Comparison of ENCODE assay signal across 2 cellular contexts in the genomic region with DNA sequence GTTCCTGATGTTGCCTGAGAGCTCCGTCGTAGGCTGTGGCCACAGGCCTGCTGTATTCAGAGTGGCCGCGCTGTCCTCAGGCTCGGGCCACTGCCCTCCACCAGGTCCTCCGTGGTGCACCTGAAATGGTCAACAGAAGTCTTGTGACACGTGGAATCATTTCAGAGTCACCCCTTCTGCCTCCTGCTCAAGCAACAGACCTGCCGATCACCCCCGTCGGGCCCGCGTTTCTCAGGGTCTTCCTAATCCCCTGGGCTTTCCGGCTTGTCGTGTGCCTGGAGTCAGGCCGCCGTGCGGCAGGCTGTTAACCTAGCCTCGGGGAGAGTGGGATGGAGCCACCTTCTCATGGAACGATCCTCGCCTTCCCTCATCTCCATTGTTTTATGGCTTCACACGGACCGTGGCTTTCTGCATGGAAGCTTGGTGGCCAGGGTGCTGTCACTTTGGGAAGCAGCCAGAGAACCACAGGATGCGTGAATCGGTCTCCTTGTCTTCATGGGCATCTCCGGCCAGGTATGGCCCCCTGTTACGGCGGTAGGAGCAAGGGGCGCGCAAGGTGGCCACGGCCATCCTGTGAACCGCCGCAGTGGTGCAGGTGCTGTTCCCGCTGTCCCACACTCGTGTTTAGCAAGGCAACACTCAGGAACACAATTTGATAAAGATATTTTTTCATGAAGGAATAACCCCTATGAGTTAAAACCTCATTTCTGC.
TF ChIP-seq lines count a peak whose summit lies in the region.

No MANE protein-coding gene starts in this region.

TF ChIP-seq in GM23338, 12 proteins besides CTCF, POLR2A, EP300 and RAD21 (continues in another document):
- TF ChIP-seq ZNF331 (CRISPR knock-in tag; IDR thresholded peaks at IDR 0.05; ENCODE audit: low read depth) (no peak), ZNF462 (CRISPR knock-in tag; IDR thresholded peaks at IDR 0.05) (no peak), EZH2 (IDR thresholded peaks at IDR 0.05; ENCODE audit: low read depth, unreplicated experiment) (no peak), STAT1 (IDR thresholded peaks at IDR 0.05; ENCODE audit: unreplicated experiment) (no peak), JUNB (IDR thresholded peaks at IDR 0.05; ENCODE audit: unreplicated experiment) (no peak), EZH2phosphoT487 (IDR thresholded peaks at IDR 0.05; ENCODE audit: unreplicated experiment) (no peak), ZNF114 (CRISPR knock-in tag; IDR thresholded peaks at IDR 0.05) (no peak), CREB1 (CRISPR knock-in tag; IDR thresholded peaks at IDR 0.05; ENCODE audit: low read depth) (no peak), POLR2AphosphoS5 (IDR thresholded peaks at IDR 0.05; ENCODE audit: low read depth) (no peak), NANOG (IDR thresholded peaks at IDR 0.05; ENCODE audit: borderline replicate concordance) (no peak)
- TF ChIP-seq, protein P1, sequence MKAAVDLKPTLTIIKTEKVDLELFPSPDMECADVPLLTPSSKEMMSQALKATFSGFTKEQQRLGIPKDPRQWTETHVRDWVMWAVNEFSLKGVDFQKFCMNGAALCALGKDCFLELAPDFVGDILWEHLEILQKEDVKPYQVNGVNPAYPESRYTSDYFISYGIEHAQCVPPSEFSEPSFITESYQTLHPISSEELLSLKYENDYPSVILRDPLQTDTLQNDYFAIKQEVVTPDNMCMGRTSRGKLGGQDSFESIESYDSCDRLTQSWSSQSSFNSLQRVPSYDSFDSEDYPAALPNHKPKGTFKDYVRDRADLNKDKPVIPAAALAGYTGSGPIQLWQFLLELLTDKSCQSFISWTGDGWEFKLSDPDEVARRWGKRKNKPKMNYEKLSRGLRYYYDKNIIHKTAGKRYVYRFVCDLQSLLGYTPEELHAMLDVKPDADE (IDR thresholded peaks at IDR 0.05): no peak

TF ChIP-seq in H1, 55 proteins besides CTCF, POLR2A, EP300 and RAD21:
- no peak for TF ChIP-seq NRF1 (IDR thresholded peaks at IDR 0.05; ENCODE audit: low read depth, low read length)
- no peak for TF ChIP-seq KDM5A (IDR thresholded peaks at IDR 0.05; ENCODE audit: low read length)
- no peak for TF ChIP-seq KDM1A (IDR thresholded peaks at IDR 0.05; ENCODE audit: borderline replicate concordance, low read length)
- no peak for TF ChIP-seq RBBP5 (IDR thresholded peaks at IDR 0.05; ENCODE audit: borderline replicate concordance, low read depth, low read length)
- no peak for TF ChIP-seq YY1 (IDR thresholded peaks at IDR 0.05; ENCODE audit: low read depth, low read length)
- TF ChIP-seq MAFK (IDR thresholded peaks at IDR 0.05; ENCODE audit: low read depth, low read length): no peak
- no peak for TF ChIP-seq GABPA (IDR thresholded peaks at IDR 0.05; ENCODE audit: borderline replicate concordance, insufficient read depth, low read length)
- TF ChIP-seq KDM4A (IDR thresholded peaks at IDR 0.05; ENCODE audit: low read depth, low read length, severe bottlenecking): no peak
- no peak for TF ChIP-seq ATF3 (IDR thresholded peaks at IDR 0.05; ENCODE audit: insufficient read depth, low read depth, low read length)
- no peak for TF ChIP-seq TCF12 (IDR thresholded peaks at IDR 0.05; ENCODE audit: low read depth, low read length)
- TF ChIP-seq POLR2AphosphoS5 (IDR thresholded peaks at IDR 0.05; ENCODE audit: low read depth, low read length): no peak
- no peak for TF ChIP-seq BRCA1 (IDR thresholded peaks at IDR 0.05; ENCODE audit: low read depth, low read length)
- no peak for TF ChIP-seq SIN3A (conservative IDR thresholded peaks at IDR 0.05 in 1 of 2, IDR thresholded peaks at IDR 0.05 in 1 of 2; ENCODE audit: low read depth in 1 of 2, low read length in 2 of 2)
- no peak for TF ChIP-seq CBX5 (IDR thresholded peaks at IDR 0.05; ENCODE audit: low read depth, low read length)
- no peak for TF ChIP-seq JUN (IDR thresholded peaks at IDR 0.05; ENCODE audit: low read depth, low read length)
- TF ChIP-seq JUND (IDR thresholded peaks at IDR 0.05; ENCODE audit: low read length): no peak
- TF ChIP-seq SUZ12 (IDR thresholded peaks at IDR 0.05; ENCODE audit: low read length): no peak
- TF ChIP-seq, protein P2, sequence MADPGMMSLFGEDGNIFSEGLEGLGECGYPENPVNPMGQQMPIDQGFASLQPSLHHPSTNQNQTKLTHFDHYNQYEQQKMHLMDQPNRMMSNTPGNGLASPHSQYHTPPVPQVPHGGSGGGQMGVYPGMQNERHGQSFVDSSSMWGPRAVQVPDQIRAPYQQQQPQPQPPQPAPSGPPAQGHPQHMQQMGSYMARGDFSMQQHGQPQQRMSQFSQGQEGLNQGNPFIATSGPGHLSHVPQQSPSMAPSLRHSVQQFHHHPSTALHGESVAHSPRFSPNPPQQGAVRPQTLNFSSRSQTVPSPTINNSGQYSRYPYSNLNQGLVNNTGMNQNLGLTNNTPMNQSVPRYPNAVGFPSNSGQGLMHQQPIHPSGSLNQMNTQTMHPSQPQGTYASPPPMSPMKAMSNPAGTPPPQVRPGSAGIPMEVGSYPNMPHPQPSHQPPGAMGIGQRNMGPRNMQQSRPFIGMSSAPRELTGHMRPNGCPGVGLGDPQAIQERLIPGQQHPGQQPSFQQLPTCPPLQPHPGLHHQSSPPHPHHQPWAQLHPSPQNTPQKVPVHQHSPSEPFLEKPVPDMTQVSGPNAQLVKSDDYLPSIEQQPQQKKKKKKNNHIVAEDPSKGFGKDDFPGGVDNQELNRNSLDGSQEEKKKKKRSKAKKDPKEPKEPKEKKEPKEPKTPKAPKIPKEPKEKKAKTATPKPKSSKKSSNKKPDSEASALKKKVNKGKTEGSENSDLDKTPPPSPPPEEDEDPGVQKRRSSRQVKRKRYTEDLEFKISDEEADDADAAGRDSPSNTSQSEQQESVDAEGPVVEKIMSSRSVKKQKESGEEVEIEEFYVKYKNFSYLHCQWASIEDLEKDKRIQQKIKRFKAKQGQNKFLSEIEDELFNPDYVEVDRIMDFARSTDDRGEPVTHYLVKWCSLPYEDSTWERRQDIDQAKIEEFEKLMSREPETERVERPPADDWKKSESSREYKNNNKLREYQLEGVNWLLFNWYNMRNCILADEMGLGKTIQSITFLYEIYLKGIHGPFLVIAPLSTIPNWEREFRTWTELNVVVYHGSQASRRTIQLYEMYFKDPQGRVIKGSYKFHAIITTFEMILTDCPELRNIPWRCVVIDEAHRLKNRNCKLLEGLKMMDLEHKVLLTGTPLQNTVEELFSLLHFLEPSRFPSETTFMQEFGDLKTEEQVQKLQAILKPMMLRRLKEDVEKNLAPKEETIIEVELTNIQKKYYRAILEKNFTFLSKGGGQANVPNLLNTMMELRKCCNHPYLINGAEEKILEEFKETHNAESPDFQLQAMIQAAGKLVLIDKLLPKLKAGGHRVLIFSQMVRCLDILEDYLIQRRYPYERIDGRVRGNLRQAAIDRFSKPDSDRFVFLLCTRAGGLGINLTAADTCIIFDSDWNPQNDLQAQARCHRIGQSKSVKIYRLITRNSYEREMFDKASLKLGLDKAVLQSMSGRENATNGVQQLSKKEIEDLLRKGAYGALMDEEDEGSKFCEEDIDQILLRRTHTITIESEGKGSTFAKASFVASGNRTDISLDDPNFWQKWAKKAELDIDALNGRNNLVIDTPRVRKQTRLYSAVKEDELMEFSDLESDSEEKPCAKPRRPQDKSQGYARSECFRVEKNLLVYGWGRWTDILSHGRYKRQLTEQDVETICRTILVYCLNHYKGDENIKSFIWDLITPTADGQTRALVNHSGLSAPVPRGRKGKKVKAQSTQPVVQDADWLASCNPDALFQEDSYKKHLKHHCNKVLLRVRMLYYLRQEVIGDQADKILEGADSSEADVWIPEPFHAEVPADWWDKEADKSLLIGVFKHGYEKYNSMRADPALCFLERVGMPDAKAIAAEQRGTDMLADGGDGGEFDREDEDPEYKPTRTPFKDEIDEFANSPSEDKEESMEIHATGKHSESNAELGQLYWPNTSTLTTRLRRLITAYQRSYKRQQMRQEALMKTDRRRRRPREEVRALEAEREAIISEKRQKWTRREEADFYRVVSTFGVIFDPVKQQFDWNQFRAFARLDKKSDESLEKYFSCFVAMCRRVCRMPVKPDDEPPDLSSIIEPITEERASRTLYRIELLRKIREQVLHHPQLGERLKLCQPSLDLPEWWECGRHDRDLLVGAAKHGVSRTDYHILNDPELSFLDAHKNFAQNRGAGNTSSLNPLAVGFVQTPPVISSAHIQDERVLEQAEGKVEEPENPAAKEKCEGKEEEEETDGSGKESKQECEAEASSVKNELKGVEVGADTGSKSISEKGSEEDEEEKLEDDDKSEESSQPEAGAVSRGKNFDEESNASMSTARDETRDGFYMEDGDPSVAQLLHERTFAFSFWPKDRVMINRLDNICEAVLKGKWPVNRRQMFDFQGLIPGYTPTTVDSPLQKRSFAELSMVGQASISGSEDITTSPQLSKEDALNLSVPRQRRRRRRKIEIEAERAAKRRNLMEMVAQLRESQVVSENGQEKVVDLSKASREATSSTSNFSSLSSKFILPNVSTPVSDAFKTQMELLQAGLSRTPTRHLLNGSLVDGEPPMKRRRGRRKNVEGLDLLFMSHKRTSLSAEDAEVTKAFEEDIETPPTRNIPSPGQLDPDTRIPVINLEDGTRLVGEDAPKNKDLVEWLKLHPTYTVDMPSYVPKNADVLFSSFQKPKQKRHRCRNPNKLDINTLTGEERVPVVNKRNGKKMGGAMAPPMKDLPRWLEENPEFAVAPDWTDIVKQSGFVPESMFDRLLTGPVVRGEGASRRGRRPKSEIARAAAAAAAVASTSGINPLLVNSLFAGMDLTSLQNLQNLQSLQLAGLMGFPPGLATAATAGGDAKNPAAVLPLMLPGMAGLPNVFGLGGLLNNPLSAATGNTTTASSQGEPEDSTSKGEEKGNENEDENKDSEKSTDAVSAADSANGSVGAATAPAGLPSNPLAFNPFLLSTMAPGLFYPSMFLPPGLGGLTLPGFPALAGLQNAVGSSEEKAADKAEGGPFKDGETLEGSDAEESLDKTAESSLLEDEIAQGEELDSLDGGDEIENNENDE (IDR thresholded peaks at IDR 0.05; ENCODE audit: insufficient replicate concordance, low read length): no peak
- TF ChIP-seq, protein P3, sequence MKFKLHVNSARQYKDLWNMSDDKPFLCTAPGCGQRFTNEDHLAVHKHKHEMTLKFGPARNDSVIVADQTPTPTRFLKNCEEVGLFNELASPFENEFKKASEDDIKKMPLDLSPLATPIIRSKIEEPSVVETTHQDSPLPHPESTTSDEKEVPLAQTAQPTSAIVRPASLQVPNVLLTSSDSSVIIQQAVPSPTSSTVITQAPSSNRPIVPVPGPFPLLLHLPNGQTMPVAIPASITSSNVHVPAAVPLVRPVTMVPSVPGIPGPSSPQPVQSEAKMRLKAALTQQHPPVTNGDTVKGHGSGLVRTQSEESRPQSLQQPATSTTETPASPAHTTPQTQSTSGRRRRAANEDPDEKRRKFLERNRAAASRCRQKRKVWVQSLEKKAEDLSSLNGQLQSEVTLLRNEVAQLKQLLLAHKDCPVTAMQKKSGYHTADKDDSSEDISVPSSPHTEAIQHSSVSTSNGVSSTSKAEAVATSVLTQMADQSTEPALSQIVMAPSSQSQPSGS (IDR thresholded peaks at IDR 0.05; ENCODE audit: low read length): no peak
- TF ChIP-seq ASH2L (IDR thresholded peaks at IDR 0.05; ENCODE audit: low read length): no peak
